11 cellular contexts compared by ENCODE assay signal in genomic region chr20:45080867-45081616, GRCh38. TPM values are rescaled to one million over a fixed set of nuclear protein-coding genes. Genes with fewer than 3 reads are reported as not detected.
DNase-seq lines count a peak whose midpoint lies in the region; ATAC-seq and TF ChIP-seq lines count a peak whose summit lies in the region.
"Had no signal": no experiment of that assay in that cellular context is flagged by ENCODE, and none has a peak within 500 bp of the region (broad histone marks: within the 10 kb centered on the region; RNA-seq: fewer than 3 reads in every experiment).

No MANE protein-coding gene starts in this region.

- TF ChIP-seq CTCF in AG09319 (IDR thresholded peaks at IDR 0.05; ENCODE audit: low read depth, low read length), result peak; percentile 39
- peak; percentile 3 for TF ChIP-seq CTCF in GM10266 (IDR thresholded peaks at IDR 0.05; ENCODE audit: control insufficient read depth, insufficient read depth, low read depth, missing control alignments)
- peak; percentile 63 for TF ChIP-seq CTCF in fibroblast of villous mesenchyme (IDR thresholded peaks at IDR 0.05; ENCODE audit: insufficient read depth, low read depth, low read length)
- TF ChIP-seq CTCF in mesothelial cell of epicardium (IDR thresholded peaks at IDR 0.05; ENCODE audit: unreplicated experiment), result no peak

- no peaks in the 10 kb centered on the region for H3K4me1 Mint-ChIP-seq in mesothelial cell of epicardium

- H3K27ac Mint-ChIP-seq in mesothelial cell of epicardium, result no peak overlapping the region
- H3K27ac Mint-ChIP-seq: activated T-helper 2 cell treated with anti-CD3 and anti-CD28 coated beads, Interferon-gamma antibody, Interleukin-2, Interleukin-4, amounts not matched to agents 10 μg/mL and 5 μg/mL and 100 μg/mL, durations not matched to agents 14 hours and 24 hours and 36 hours had no signal

- H3K4me3 Mint-ChIP-seq in mesothelial cell of epicardium, result no peak overlapping the region

- peaks cover 42% of the 10 kb centered on the region for H3K36me3 Mint-ChIP-seq in mesothelial cell of epicardium

- no peaks in the 10 kb centered on the region for H3K27me3 Mint-ChIP-seq in mesothelial cell of epicardium (ENCODE audit: low read depth)

- no peak overlapping the region for H3K4me3 ChIP-seq in fibroblast of villous mesenchyme (ENCODE audit: low read depth, low read length)

- ATAC-seq in HG03439 (IDR thresholded peaks at IDR 0.05; ENCODE audit: unreplicated experiment) (no peak), HG02970 (IDR thresholded peaks at IDR 0.05; ENCODE audit: low FRiP score, unreplicated experiment) (no peak), GM21737 (IDR thresholded peaks at IDR 0.05; ENCODE audit: unreplicated experiment) (no peak)

- DNase-seq in AG09319 (ENCODE audit: extremely low read depth, low read depth) (no peak), GM10266 (ENCODE audit: extremely low spot score) (no peak), RKO (ENCODE audit: low spot score) (peak; percentile 45), fibroblast of villous mesenchyme (ENCODE audit: low read depth) (no peak), mesothelial cell of epicardium (ENCODE audit: low spot score in 2 of 2, unreplicated experiment in 2 of 2) (no peak)
- DNase-seq: hippocampal formation had no signal

- H3K9me3 Mint-ChIP-seq in mesothelial cell of epicardium, result peaks cover 28% of the 10 kb centered on the region

RNA-seq across cellular contexts. Expression of gene KCNS1, which starts 19.9 kb away (rescaled TPM):
- total RNA-seq in fibroblast of villous mesenchyme, result 0.86 and 1.3 TPM in 2 replicates
- total RNA-seq in mesothelial cell of epicardium, result 0.09 TPM in 1 of 3 replicates, not detected in the others

RNA-seq across cellular contexts. Expression of gene WFDC5, which starts 33.9 kb away (rescaled TPM):
- total RNA-seq in fibroblast of villous mesenchyme (not detected in 2 replicates), mesothelial cell of epicardium (not detected in 3 replicates)
- total RNA-seq: activated T-helper 2 cell treated with anti-CD3 and anti-CD28 coated beads, Interferon-gamma antibody, Interleukin-2, Interleukin-4, amounts not matched to agents 10 μg/mL and 5 μg/mL and 100 μg/mL, durations not matched to agents 14 hours and 24 hours and 36 hours; temporal lobe had no signal

RNA-seq across cellular contexts. Expression of gene WFDC12, which starts 43.2 kb away (rescaled TPM):
- total RNA-seq in fibroblast of villous mesenchyme (not detected in 2 replicates), mesothelial cell of epicardium (not detected in 3 replicates)
- total RNA-seq: activated T-helper 2 cell treated with anti-CD3 and anti-CD28 coated beads, Interferon-gamma antibody, Interleukin-2, Interleukin-4, amounts not matched to agents 10 μg/mL and 5 μg/mL and 100 μg/mL, durations not matched to agents 14 hours and 24 hours and 36 hours; temporal lobe had no signal
